Comparison of ENCODE assay signal across 12 cellular contexts in genomic region chr2:73503992-73504570, GRCh38.
"Had no signal": no experiment of that assay in that cellular context is flagged by ENCODE, and none has a peak within 500 bp of the region (broad histone marks: within the 10 kb centered on the region; RNA-seq: fewer than 3 reads in every experiment).

No MANE protein-coding gene starts in this region.

- H3K4me1 ChIP-seq: gastrocnemius medialis, left lung, thyroid gland had no signal

- H3K4me3 ChIP-seq: cardiac muscle cell, gastrocnemius medialis, left lung, thyroid gland had no signal

- DNase-seq: activated CD4-positive, alpha-beta T cell treated with anti-CD3 and anti-CD28 coated beads, Interleukin-2, amount 50 U/mL, for 4 hours; activated gamma-delta T cell treated with Interleukin-2 at 50 U/mL for 16 hours; gastrocnemius medialis; head of caudate nucleus; kidney; left lung; naive B cell; retina; stimulated activated CD4-positive, alpha-beta T cell treated with anti-CD3 and anti-CD28 coated beads, Interleukin-2, amount 100 ng/mL, for 24 hours; stimulated activated naive CD4-positive, alpha-beta T cell treated with Interleukin-2 at 50 U/mL for 16 hours; thyroid gland had no signal

- H3K27me3 ChIP-seq: cardiac muscle cell, gastrocnemius medialis, left lung, thyroid gland had no signal

- H3K27ac ChIP-seq: cardiac muscle cell, gastrocnemius medialis, left lung, thyroid gland had no signal

- ATAC-seq: gastrocnemius medialis, left lung had no signal

- H3K9me3 ChIP-seq: gastrocnemius medialis, thyroid gland had no signal

- H3K36me3 ChIP-seq: cardiac muscle cell, gastrocnemius medialis, left lung, thyroid gland had no signal
